10 cellular contexts compared by ENCODE assay signal in the genomic region with DNA sequence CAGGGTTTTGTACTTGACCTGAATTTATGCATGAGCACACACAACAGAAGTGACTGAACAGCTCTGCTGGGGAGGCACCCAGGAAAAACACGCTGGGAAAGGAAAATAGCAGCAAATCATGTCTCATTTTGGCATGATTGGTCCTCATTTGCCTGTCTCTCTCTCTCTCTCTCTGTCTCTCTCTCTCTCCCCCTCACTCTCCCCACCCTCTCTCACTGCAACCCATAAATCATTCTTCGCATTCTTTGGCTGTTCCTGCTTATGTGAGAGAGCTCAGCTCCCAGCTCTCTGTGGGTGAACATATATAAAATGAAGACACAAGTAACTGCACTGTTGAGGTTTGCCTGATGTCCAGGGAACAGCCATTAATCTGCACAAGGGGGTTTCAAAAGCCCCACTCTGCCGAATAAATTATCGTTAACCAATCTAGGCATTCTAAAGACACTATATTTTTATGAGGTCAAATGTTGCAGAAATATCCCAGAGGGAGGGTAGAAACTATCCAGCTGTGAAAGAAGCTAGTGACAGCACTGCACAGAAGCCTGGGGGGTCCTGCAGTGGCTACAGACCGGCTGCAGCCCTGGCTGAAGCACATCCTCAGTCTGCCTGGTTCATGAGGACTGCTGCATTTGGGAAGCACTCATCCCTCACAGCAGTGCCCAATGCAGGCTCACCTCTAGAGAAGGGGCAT.
DNase-seq lines count a peak whose midpoint lies in the region; ATAC-seq and TF ChIP-seq lines count a peak whose summit lies in the region.
"Had no signal": no experiment of that assay in that cellular context is flagged by ENCODE, and none has a peak within 500 bp of the region (broad histone marks: within the 10 kb centered on the region; RNA-seq: fewer than 3 reads in every experiment).

No MANE protein-coding gene starts in this region.

- H3K79me2 ChIP-seq in SK-N-SH (ENCODE audit: insufficient read depth) (no peaks in the 10 kb centered on the region), hepatocyte (no peaks in the 10 kb centered on the region)

- peak; percentile 65 to 74; a peak in 3 of 4 replicates for TF ChIP-seq EP300 in SK-N-SH (IDR thresholded peaks at IDR 0.05; ENCODE audit: borderline replicate concordance in 1 of 2, low read depth in 1 of 2, low read length in 1 of 2)
- no peak for TF ChIP-seq EP300 in transverse colon (IDR thresholded peaks at IDR 0.05; ENCODE audit: low read depth)

- no peaks in the 10 kb centered on the region for H3K4me1 Mint-ChIP-seq in activated T-cell treated with anti-CD3 and anti-CD28 coated beads, Interleukin-2, amount 50 U/mL, for 24 hours (ENCODE audit: low read depth)

- in situ Hi-C loops in transverse colon (cut with MboI; ENCODE audit: low pct_ligation_motif_present in 1 of 4, low pct_unique_long_range_greater_than_20kb in 1 of 4, low sequenced_read_pairs in 3 of 4), result no loop called here

- no peak overlapping the region for H3K27ac ChIP-seq in right atrium auricular region
- H3K27ac ChIP-seq in SK-N-SH (ENCODE audit: low read depth in 2 of 2, low read length in 1 of 2), result peak overlapping the region; percentile 77 to 89
- peak overlapping the region; percentile 21 for H3K27ac ChIP-seq in hepatocyte
- H3K27ac ChIP-seq in aorta (ENCODE audit: low read depth in 1 of 2, low read length in 2 of 2), result no peak overlapping the region
- no peak overlapping the region for H3K27ac ChIP-seq in transverse colon

- H4K20me1 ChIP-seq in SK-N-SH (ENCODE audit: insufficient read depth), result no peaks in the 10 kb centered on the region
- no peaks in the 10 kb centered on the region for H4K20me1 ChIP-seq in hepatocyte (ENCODE audit: insufficient read depth, poor library complexity, severe bottlenecking)

- H3K4me3 Mint-ChIP-seq in activated T-cell treated with anti-CD3 and anti-CD28 coated beads, Interleukin-2, amount 50 U/mL, for 24 hours, result no peak overlapping the region
- H3K4me3 Mint-ChIP-seq: CD14-positive monocyte had no signal

- TF ChIP-seq CTCF in right atrium auricular region (IDR thresholded peaks at IDR 0.05) (no peak), SK-N-SH (IDR thresholded peaks at IDR 0.05) (no peak), hepatocyte (IDR thresholded peaks at IDR 0.05; ENCODE audit: poor library complexity) (no peak), transverse colon (IDR thresholded peaks at IDR 0.05) (no peak)

- TF ChIP-seq RAD21 in SK-N-SH (IDR thresholded peaks at IDR 0.05; ENCODE audit: low read length), result no peak; the same call in 1 of the 2 replicates

- peak overlapping the region; percentile 49 for H3K4me2 ChIP-seq in SK-N-SH
- peak overlapping the region; percentile 60 for H3K4me2 ChIP-seq in hepatocyte

- no peaks in the 10 kb centered on the region for H3K9me2 ChIP-seq in SK-N-SH
- no peaks in the 10 kb centered on the region for H3K9me2 ChIP-seq in hepatocyte (replicated peaks; ENCODE audit: insufficient read depth)

- H3K9ac ChIP-seq in SK-N-SH, result peak overlapping the region; percentile 7; the same call in 1 of the 2 replicates

- H3K27me3 ChIP-seq in right atrium auricular region, result no peaks in the 10 kb centered on the region
- no peaks in the 10 kb centered on the region for H3K27me3 ChIP-seq in SK-N-SH (ENCODE audit: insufficient read depth)
- no peaks in the 10 kb centered on the region for H3K27me3 ChIP-seq in hepatocyte
- no peaks in the 10 kb centered on the region for H3K27me3 ChIP-seq in aorta (ENCODE audit: control insufficient read depth in 1 of 2, insufficient read depth in 2 of 2, low read length in 1 of 2)
- no peaks in the 10 kb centered on the region for H3K27me3 ChIP-seq in transverse colon

- 30% methylated on average over 5 of the region's 5 CpGs for WGBS in SK-N-SH (ENCODE audit: low lambda C conversion rate)
- WGBS in hepatocyte (ENCODE audit: low lambda C conversion rate, missing lambda C conversion rate), result 25% methylated on average over 5 of the region's 5 CpGs
- 15 to 18% methylated on average over 5 of the region's 5 CpGs for WGBS in aorta, 2 donors
- WGBS in transverse colon (ENCODE audit: low coverage in 1 of 2), 2 donors, result 47 to 67% methylated on average over 5 of the region's 5 CpGs

- no peaks in the 10 kb centered on the region for H3K27me3 Mint-ChIP-seq in activated T-cell treated with anti-CD3 and anti-CD28 coated beads, Interleukin-2, amount 50 U/mL, for 24 hours

- ATAC-seq in Right ventricle myocardium superior (ENCODE audit: poor library complexity), result peak; percentile 48
- peak; percentile 65 for ATAC-seq in aorta (ENCODE audit: low FRiP score)

- H3K4me1 ChIP-seq in right atrium auricular region, result peaks cover 0 to 30% of the 10 kb centered on the region in 2 donors
- H3K4me1 ChIP-seq in SK-N-SH (ENCODE audit: control insufficient read depth in 1 of 2, insufficient read depth in 2 of 2, low read depth in 1 of 2, low read length in 1 of 2), result peaks cover 20 to 32% of the 10 kb centered on the region in 2 experiments
- peaks cover 23% of the 10 kb centered on the region for H3K4me1 ChIP-seq in hepatocyte (ENCODE audit: insufficient read depth)
- H3K4me1 ChIP-seq in aorta (ENCODE audit: control insufficient read depth in 1 of 2, insufficient read depth in 2 of 2, low read length in 2 of 2), result peaks cover 0 to 7% of the 10 kb centered on the region in 2 donors
- peaks cover 0 to 12% (median 3%) of the 10 kb centered on the region in 4 donors for H3K4me1 ChIP-seq in transverse colon

- no peak overlapping the region for H3K27ac Mint-ChIP-seq in activated T-cell treated with anti-CD3 and anti-CD28 coated beads, Interleukin-2, amount 50 U/mL, for 24 hours
- H3K27ac Mint-ChIP-seq: CD14-positive monocyte had no signal

- H3K36me3 ChIP-seq in right atrium auricular region (no peaks in the 10 kb centered on the region), SK-N-SH (replicated peaks in 1 of 2; ENCODE audit: control insufficient read depth in 1 of 2, insufficient read depth in 2 of 2, low read length in 1 of 2) (no peaks in the 10 kb centered on the region), hepatocyte (replicated peaks; ENCODE audit: insufficient read depth, low read depth) (no peaks in the 10 kb centered on the region), aorta (ENCODE audit: control insufficient read depth in 1 of 2, insufficient read depth in 2 of 2, low read length in 1 of 2) (no peaks in the 10 kb centered on the region), transverse colon (no peaks in the 10 kb centered on the region)

- no peak for TF ChIP-seq POLR2A in transverse colon (IDR thresholded peaks at IDR 0.05)

- H3K4me3 ChIP-seq in right atrium auricular region (no peak overlapping the region), SK-N-SH (ENCODE audit: low read depth in 2 of 2, low read length in 1 of 2) (no peak overlapping the region), hepatocyte (no peak overlapping the region), aorta (ENCODE audit: low read length in 2 of 2) (no peak overlapping the region), transverse colon (no peak overlapping the region)

- no peaks in the 10 kb centered on the region for H3K9me3 ChIP-seq in right atrium auricular region
- no peaks in the 10 kb centered on the region for H3K9me3 ChIP-seq in SK-N-SH
- no peaks in the 10 kb centered on the region for H3K9me3 ChIP-seq in hepatocyte (ENCODE audit: low read depth)
- H3K9me3 ChIP-seq in aorta (ENCODE audit: control insufficient read depth, low read length), result no peaks in the 10 kb centered on the region
- H3K9me3 ChIP-seq in transverse colon, result no peaks in the 10 kb centered on the region

- peaks cover 33% of the 10 kb centered on the region for H3F3A ChIP-seq in SK-N-SH (replicated peaks; ENCODE audit: insufficient read depth)

- no peaks in the 10 kb centered on the region for H3K9me3 Mint-ChIP-seq in activated T-cell treated with anti-CD3 and anti-CD28 coated beads, Interleukin-2, amount 50 U/mL, for 24 hours

- intact Hi-C loops in Right ventricle myocardium superior (cut with DNase I) (no loop called here), aorta (cut with DNase I) (no loop called here), transverse colon (cut with DNase I; ENCODE audit: low total_unique reads) (no loop called here)

- H3K36me3 Mint-ChIP-seq in activated T-cell treated with anti-CD3 and anti-CD28 coated beads, Interleukin-2, amount 50 U/mL, for 24 hours (ENCODE audit: low read depth), result no peaks in the 10 kb centered on the region

- POLR2A ChIA-PET in SK-N-SH (lab: Yijun Ruan, JAX), result no interaction called here

- CTCF ChIA-PET in SK-N-SH (lab: Yijun Ruan, JAX), result interaction anchor here (1.0 to 1.8 kb wide), 3 partner anchors 10 to 378 kb away, joined by 3 to 5 read pairs (median 5); no protein-coding TSS in a partner anchor

- DNase-seq in Right ventricle myocardium superior, result no peak
- DNase-seq in right atrium auricular region (ENCODE audit: low spot score), result no peak
- peak; percentile 47 for DNase-seq in SK-N-SH
- peak; percentile 68 for DNase-seq in hepatocyte (ENCODE audit: low spot score)
- no peak for DNase-seq in aorta
- no peak for DNase-seq in activated T-cell treated with anti-CD3 and anti-CD28 coated beads, Interleukin-2, amount 50 U/mL, for 24 hours
- no peak for DNase-seq in transverse colon
- DNase-seq in activated CD4-positive, alpha-beta T cell treated with anti-CD3 and anti-CD28 coated beads, Interleukin-2, amount 50 U/mL, for 1 hour, result no peak
- DNase-seq: NCI-H2107 had no signal

- H2AFZ ChIP-seq in SK-N-SH (ENCODE audit: low read depth) (no peak overlapping the region), hepatocyte (no peak overlapping the region)

TF ChIP-seq in SK-N-SH, 30 proteins besides CTCF, POLR2A, EP300 and RAD21 (continues in another document):
- TF ChIP-seq RXRA (IDR thresholded peaks at IDR 0.05; ENCODE audit: borderline replicate concordance, low read depth), result peak; percentile 43; the same call in 1 of the 2 replicates
- no peak for TF ChIP-seq GABPA (IDR thresholded peaks at IDR 0.05; ENCODE audit: low read depth)
- TF ChIP-seq MEF2A (IDR thresholded peaks at IDR 0.05; ENCODE audit: borderline replicate concordance, low read depth), result no peak
- TF ChIP-seq, protein P1, sequence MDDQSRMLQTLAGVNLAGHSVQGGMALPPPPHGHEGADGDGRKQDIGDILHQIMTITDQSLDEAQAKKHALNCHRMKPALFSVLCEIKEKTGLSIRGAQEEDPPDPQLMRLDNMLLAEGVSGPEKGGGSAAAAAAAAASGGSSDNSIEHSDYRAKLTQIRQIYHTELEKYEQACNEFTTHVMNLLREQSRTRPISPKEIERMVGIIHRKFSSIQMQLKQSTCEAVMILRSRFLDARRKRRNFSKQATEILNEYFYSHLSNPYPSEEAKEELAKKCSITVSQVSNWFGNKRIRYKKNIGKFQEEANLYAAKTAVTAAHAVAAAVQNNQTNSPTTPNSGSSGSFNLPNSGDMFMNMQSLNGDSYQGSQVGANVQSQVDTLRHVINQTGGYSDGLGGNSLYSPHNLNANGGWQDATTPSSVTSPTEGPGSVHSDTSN (IDR thresholded peaks at IDR 0.05), result peak; percentile 96
- peak; percentile 81; the same call in 1 of the 2 replicates for TF ChIP-seq TCF12 (IDR thresholded peaks at IDR 0.05)
- TF ChIP-seq FOXJ3 (CRISPR knock-in tag; IDR thresholded peaks at IDR 0.05), result no peak
- no peak for TF ChIP-seq MXI1 (IDR thresholded peaks at IDR 0.05; ENCODE audit: low read depth, low read length)
- TF ChIP-seq NFIC (IDR thresholded peaks at IDR 0.05; ENCODE audit: borderline replicate concordance), result peak; percentile 60
- TF ChIP-seq EZH2phosphoT487 (IDR thresholded peaks at IDR 0.05; ENCODE audit: borderline replicate concordance, low read depth), result no peak

Comparison
In these comparisons a context has a peak if more than half of its experiments do, and no peak if none do; other contexts are left out.
1. DNase-seq: peak in SK-N-SH (single experiment) and hepatocyte (single experiment); none in Right ventricle myocardium superior (single experiment), right atrium auricular region (single experiment), aorta (0 of 2), activated T-cell treated with anti-CD3 and anti-CD28 coated beads, Interleukin-2, amount 50 U/mL, for 24 hours (single experiment), transverse colon (single experiment) and activated CD4-positive, alpha-beta T cell treated with anti-CD3 and anti-CD28 coated beads, Interleukin-2, amount 50 U/mL, for 1 hour (single experiment).
2. H3K27ac ChIP-seq: peak in SK-N-SH (2 of 2) and hepatocyte (single experiment); none in right atrium auricular region (0 of 2), aorta (0 of 2) and transverse colon (0 of 4).